ENCODE assay signal across 8 cellular contexts in genomic region chr2:208025814-208026184, GRCh38. TPM values are rescaled to one million over a fixed set of nuclear protein-coding genes. Genes with fewer than 3 reads are reported as not detected.
DNase-seq lines count a peak whose midpoint lies in the region; ATAC-seq and TF ChIP-seq lines count a peak whose summit lies in the region.

No MANE protein-coding gene starts in this region.

- H3K9me3 ChIP-seq in SJCRH30 (replicated peaks), result no peaks in the 10 kb centered on the region
- no peaks in the 10 kb centered on the region for H3K9me3 ChIP-seq in right lobe of liver

- H3K4me3 Mint-ChIP-seq in stimulated activated naive B cell treated with anti-CD40 and anti-IgM and Interleukin-4, amounts not matched to agents 10 μg/mL and 1 μg/mL and 100 μg/mL, for 72 hours, result peak overlapping the region; percentile 87 to 99

- no peaks in the 10 kb centered on the region for H3K27me3 Mint-ChIP-seq in stimulated activated naive B cell treated with anti-CD40 and anti-IgM and Interleukin-4, amounts not matched to agents 10 μg/mL and 1 μg/mL and 100 μg/mL, for 72 hours

- DNase-seq in GM03348 (ENCODE audit: low spot score) (peak; percentile 20), SJCRH30 (no peak), brain microvascular endothelial cell (no peak), right lobe of liver (no peak), DMS153 (lab: John Stamatoyannopoulos, UW) (no peak), NCI-H2171 treated with DMSO at 0.1 percent for 48 hours (lab: John Stamatoyannopoulos, UW) (no peak)
- DNase-seq in stimulated activated naive B cell treated with anti-CD40 and anti-IgM and Interleukin-4, amounts not matched to agents 10 μg/mL and 1 μg/mL and 100 μg/mL, for 72 hours, result no peak

- peak; percentile 28 for ATAC-seq in HG02610 (IDR thresholded peaks at IDR 0.05; ENCODE audit: unreplicated experiment)
- ATAC-seq in right lobe of liver, result no peak
- peak; percentile 23 to 41 for ATAC-seq in stimulated activated naive B cell treated with anti-CD40 and anti-IgM and Interleukin-4, amounts not matched to agents 10 μg/mL and 1 μg/mL and 100 μg/mL, for 72 hours (replicated peaks)

- H3K27ac ChIP-seq in SJCRH30, result peak overlapping the region; percentile 56
- H3K27ac ChIP-seq in brain microvascular endothelial cell, result peak overlapping the region; percentile 62
- H3K27ac ChIP-seq in right lobe of liver, result peak overlapping the region; percentile 51 to 81 (median 69)

- H3K4me1 Mint-ChIP-seq in stimulated activated naive B cell treated with anti-CD40 and anti-IgM and Interleukin-4, amounts not matched to agents 10 μg/mL and 1 μg/mL and 100 μg/mL, for 72 hours, result peaks cover 7 to 8% of the 10 kb centered on the region in 2 donors

- 41% methylated on average over 6 of the region's 10 CpGs for WGBS in right lobe of liver (ENCODE audit: insufficient coverage, low coverage, low lambda C conversion rate, missing lambda C conversion rate)

- peaks cover 3% of the 10 kb centered on the region; the same call in 1 of the 2 replicates for H3K4me1 ChIP-seq in SJCRH30
- peaks cover 0 to 9% (median 0%) of the 10 kb centered on the region in 4 donors for H3K4me1 ChIP-seq in right lobe of liver

- intact Hi-C loops in right lobe of liver (cut with DNase I), result no loop called here

- no peak for TF ChIP-seq POLR2A in right lobe of liver (IDR thresholded peaks at IDR 0.05)

- peak overlapping the region; percentile 85 for H3K4me3 ChIP-seq in SJCRH30
- H3K4me3 ChIP-seq in brain microvascular endothelial cell (ENCODE audit: low read depth, low read length), result peak overlapping the region; percentile 87
- H3K4me3 ChIP-seq in right lobe of liver, result peak overlapping the region; percentile 71 to 95 (median 73)

- TF ChIP-seq CTCF in brain microvascular endothelial cell (IDR thresholded peaks at IDR 0.05; ENCODE audit: low read depth, low read length, missing control alignments), result no peak
- TF ChIP-seq CTCF in right lobe of liver (IDR thresholded peaks at IDR 0.05), result no peak

- H3K9me3 Mint-ChIP-seq in stimulated activated naive B cell treated with anti-CD40 and anti-IgM and Interleukin-4, amounts not matched to agents 10 μg/mL and 1 μg/mL and 100 μg/mL, for 72 hours, result no peaks in the 10 kb centered on the region

- no peaks in the 10 kb centered on the region for H3K36me3 ChIP-seq in SJCRH30
- no peaks in the 10 kb centered on the region for H3K36me3 ChIP-seq in brain microvascular endothelial cell (replicated peaks)
- no peaks in the 10 kb centered on the region for H3K36me3 ChIP-seq in right lobe of liver

- H3K36me3 Mint-ChIP-seq in stimulated activated naive B cell treated with anti-CD40 and anti-IgM and Interleukin-4, amounts not matched to agents 10 μg/mL and 1 μg/mL and 100 μg/mL, for 72 hours, result no peaks in the 10 kb centered on the region

- in situ Hi-C loops in brain microvascular endothelial cell (cut with HindIII; ENCODE audit: low pct_ligation_motif_present, low sequenced_read_pairs), result no loop called here

- H3K27ac Mint-ChIP-seq in stimulated activated naive B cell treated with anti-CD40 and anti-IgM and Interleukin-4, amounts not matched to agents 10 μg/mL and 1 μg/mL and 100 μg/mL, for 72 hours, result peak overlapping the region; percentile 88

- H3K27me3 ChIP-seq in SJCRH30 (no peaks in the 10 kb centered on the region), brain microvascular endothelial cell (replicated peaks) (no peaks in the 10 kb centered on the region), right lobe of liver (no peaks in the 10 kb centered on the region)

RNA-seq across cellular contexts. Expression of gene PLEKHM3, which starts 0.5 kb away (rescaled TPM):
- total RNA-seq in SJCRH30 (2014; rRNA removed; shearing (Covaris generic)), result 5.1 and 6.1 TPM in 2 replicates
- 10 to 100 TPM in 2 of 6 experiments, 1 to 10 TPM in 4; 4.4 to 13.4 (median 8.9) TPM for total RNA-seq in right lobe of liver

Comparison
In these comparisons a context has a peak if more than half of its experiments do, and no peak if none do; other contexts are left out.
1. ATAC-seq: peak in HG02610 (single experiment) and stimulated activated naive B cell treated with anti-CD40 and anti-IgM and Interleukin-4, amounts not matched to agents 10 μg/mL and 1 μg/mL and 100 μg/mL, for 72 hours (2 of 2); none in right lobe of liver (0 of 4).
2. Peak in every context shown above with its lines, with median percentiles within 50 percentile points of each other: H3K27ac ChIP-seq and H3K4me3 ChIP-seq.